Comparison of ENCODE assay signal across 21 cellular contexts in genomic region chr16:68499011-68499410, GRCh38. TPM values are rescaled to one million over a fixed set of nuclear protein-coding genes. Genes with fewer than 3 reads are reported as not detected.
DNase-seq lines count a peak whose midpoint lies in the region; ATAC-seq and TF ChIP-seq lines count a peak whose summit lies in the region.
"Had no signal": no experiment of that assay in that cellular context is flagged by ENCODE, and none has a peak within 500 bp of the region (broad histone marks: within the 10 kb centered on the region; RNA-seq: fewer than 3 reads in every experiment).

No MANE protein-coding gene starts in this region.

- TF ChIP-seq POLR2A in testis (IDR thresholded peaks at IDR 0.05) = no peak

- no peak for ATAC-seq in GM21515 (IDR thresholded peaks at IDR 0.05; ENCODE audit: unreplicated experiment)
- ATAC-seq: effector memory CD8-positive, alpha-beta T cell; left ventricle myocardium superior; mucosa of descending colon had no signal

- 44 to 59% methylated on average over 5 of the region's 5 CpGs for WGBS in testis, 2 donors

- no peaks in the 10 kb centered on the region for H3K36me3 ChIP-seq in testis (ENCODE audit: low read depth, missing control alignments)

- no peak overlapping the region for H3K4me3 ChIP-seq in testis
- H3K4me3 ChIP-seq: mucosa of descending colon, smooth muscle cell had no signal

- no peak overlapping the region for H3K27ac ChIP-seq in testis
- H3K27ac ChIP-seq: 22Rv1 had no signal

- DNase-seq in DMS 273 (lab: John Stamatoyannopoulos, UW; ENCODE audit: unreplicated experiment) = peak; percentile 72
- DNase-seq in DMS 273 treated with DMSO at 0.1 percent for 48 hours (lab: John Stamatoyannopoulos, UW) = no peak
- peak; percentile 87 for DNase-seq in HT-29 (ENCODE audit: low spot score)
- DNase-seq in NCI-H2171 treated with DMSO at 0.1 percent for 48 hours (lab: John Stamatoyannopoulos, UW) = peak; percentile 82
- peak; percentile 77 for DNase-seq in UCSD-AML1 (lab: John Stamatoyannopoulos, UW; ENCODE audit: unreplicated experiment)
- no peak for DNase-seq in DMS79 treated with DMSO at 0.1 percent for 48 hours (lab: John Stamatoyannopoulos, UW)
- no peak for DNase-seq in testis
- DNase-seq: activated naive CD8-positive, alpha-beta T cell treated with anti-CD3 and anti-CD28 coated beads for 36 hours; effector memory CD8-positive, alpha-beta T cell; glutamatergic neuron; Karpas-422; left ventricle myocardium superior; NCI-H187; NCI-H774; stimulated activated CD4-positive, alpha-beta T cell treated with anti-CD3 and anti-CD28 coated beads, Interleukin-4, amount 100 ng/mL, for 4 hours; SW 1271 had no signal

- intact Hi-C loops in testis (cut with DNase I; ENCODE audit: low total_unique reads) = no loop called here

- no peaks in the 10 kb centered on the region for H3K4me1 ChIP-seq in testis

- TF ChIP-seq CTCF in testis (IDR thresholded peaks at IDR 0.05) = no peak

- H3K27me3 ChIP-seq in testis = no peaks in the 10 kb centered on the region

- H3K9me3 ChIP-seq in testis = no peaks in the 10 kb centered on the region
- H3K9me3 ChIP-seq: mucosa of descending colon had no signal

RNA-seq across cellular contexts. Expression of gene ZFP90, which starts 40.1 kb away (rescaled TPM):
- total RNA-seq in HT-29 (2014; rRNA removed; shearing (Covaris generic)) = 8.3 and 9.3 TPM in 2 replicates
- 10 to 100 TPM; 31.5 to 49.1 TPM for total RNA-seq in testis
- 19.9 TPM for polyA plus RNA-seq in testis (ENCODE audit: insufficient read depth, low read depth, low replicate concordance)

RNA-seq across cellular contexts. Expression of gene SMPD3, which starts 50.7 kb away (rescaled TPM):
- 45.7 and 50.7 TPM in 2 replicates for total RNA-seq in HT-29 (2014; rRNA removed; shearing (Covaris generic))
- 10 to 100 TPM; 20.6 to 23.4 TPM for total RNA-seq in testis
- 13.3 TPM for polyA plus RNA-seq in testis (ENCODE audit: insufficient read depth, low read depth, low replicate concordance)
- total RNA-seq: pulmonary artery endothelial cell had no signal

Comparison
In these comparisons a context has a peak if more than half of its experiments do, and no peak if none do; other contexts are left out.
1. DNase-seq: peak in DMS 273 (single experiment), HT-29 (single experiment), NCI-H2171 treated with DMSO at 0.1 percent for 48 hours (single experiment) and UCSD-AML1 (single experiment); none in DMS 273 treated with DMSO at 0.1 percent for 48 hours (single experiment), DMS79 treated with DMSO at 0.1 percent for 48 hours (single experiment) and testis (single experiment).